Comparison of ENCODE assay signal across 10 cellular contexts in the genomic region with DNA sequence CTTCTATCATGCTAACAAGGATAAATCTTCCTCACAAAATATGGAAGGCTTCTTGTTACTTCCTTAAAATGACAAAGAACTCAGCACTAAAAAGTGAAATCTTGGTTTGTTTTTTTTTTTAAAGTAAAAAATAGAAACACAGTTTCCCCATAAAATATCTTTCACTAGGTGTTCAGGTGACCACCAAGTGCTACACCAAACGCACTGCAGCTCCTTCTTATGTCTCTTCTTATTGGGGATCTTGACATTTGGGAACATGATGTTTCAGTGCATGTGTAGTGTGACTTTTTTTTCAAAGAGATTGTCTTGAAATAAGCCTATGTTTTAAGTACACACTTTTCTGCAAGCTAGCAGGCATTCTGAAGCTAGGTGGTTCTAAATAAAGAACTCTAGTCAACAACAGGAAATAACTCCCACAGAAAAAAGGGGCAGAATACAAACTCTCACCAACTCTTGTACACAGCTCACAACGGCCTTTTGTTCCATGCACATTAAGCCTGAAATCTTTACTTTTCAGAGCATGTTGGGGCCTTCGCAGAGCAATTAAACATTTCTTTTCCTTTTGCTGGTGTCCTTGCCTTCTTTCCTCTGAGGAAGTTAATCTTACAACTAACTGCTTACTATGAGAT. TPM values are rescaled to one million over a fixed set of nuclear protein-coding genes. Genes with fewer than 3 reads are reported as not detected.
A peak's percentile ranks its signal among the peaks of the same experiment; 100 is the strongest.
DNase-seq lines count a peak whose midpoint lies in the region; ATAC-seq lines count a peak whose summit lies in the region.
"Had no signal": no experiment of that assay in that cellular context is flagged by ENCODE, and none has a peak within 500 bp of the region (broad histone marks: within the 10 kb centered on the region; RNA-seq: fewer than 3 reads in every experiment).

No MANE protein-coding gene starts in this region.

- ATAC-seq in HG02852 (IDR thresholded peaks at IDR 0.05; ENCODE audit: unreplicated experiment) (peak; percentile 88), HG02938 (IDR thresholded peaks at IDR 0.05; ENCODE audit: unreplicated experiment) (no peak), GM18520 (IDR thresholded peaks at IDR 0.05; ENCODE audit: unreplicated experiment) (no peak)
- ATAC-seq in stimulated activated naive B cell treated with anti-CD40 and anti-IgM and Interleukin-4, amounts not matched to agents 10 μg/mL and 1 μg/mL and 100 μg/mL, for 72 hours (replicated peaks), result peak; percentile 64 to 72
- ATAC-seq: left cardiac atrium had no signal

- peaks cover 46% of the 10 kb centered on the region for H3K4me1 Mint-ChIP-seq in activated naive CD4-positive, alpha-beta T cell treated with anti-CD3 and anti-CD28 coated beads for 36 hours (ENCODE audit: low read depth)
- peaks cover 24% of the 10 kb centered on the region for H3K4me1 Mint-ChIP-seq in activated T-helper 1 cell treated with anti-CD3 and anti-CD28 coated beads, Interleukin-12 subunit alpha, Interleukin-12 subunit beta, Interleukin-2, Interleukin-4 antibody, amounts not matched to agents 30 ng/mL and 10 ng/mL and 1 ng/mL, durations not matched to agents 14 hours and 24 hours and 36 hours (ENCODE audit: low read depth)
- peaks cover 35 to 40% of the 10 kb centered on the region in 2 donors for H3K4me1 Mint-ChIP-seq in stimulated activated naive B cell treated with anti-CD40 and anti-IgM and Interleukin-4, amounts not matched to agents 10 μg/mL and 1 μg/mL and 100 μg/mL, for 72 hours

- H3K27ac Mint-ChIP-seq in activated naive CD4-positive, alpha-beta T cell treated with anti-CD3 and anti-CD28 coated beads for 36 hours, result peak overlapping the region; percentile 50
- peak overlapping the region; percentile 81 for H3K27ac Mint-ChIP-seq in activated T-helper 1 cell treated with anti-CD3 and anti-CD28 coated beads, Interleukin-12 subunit alpha, Interleukin-12 subunit beta, Interleukin-2, Interleukin-4 antibody, amounts not matched to agents 30 ng/mL and 10 ng/mL and 1 ng/mL, durations not matched to agents 14 hours and 24 hours and 36 hours
- peak overlapping the region; percentile 70 for H3K27ac Mint-ChIP-seq in stimulated activated naive B cell treated with anti-CD40 and anti-IgM and Interleukin-4, amounts not matched to agents 10 μg/mL and 1 μg/mL and 100 μg/mL, for 72 hours

- CTCF ChIA-PET in activated naive CD4-positive, alpha-beta T cell treated with anti-CD3 and anti-CD28 coated beads for 36 hours (lab: Charles Lee), result interaction anchor here (0.6 to 1.9 kb wide), 5 partner anchors 10 to 60 kb away, joined by 3 to 5 read pairs (median 3); no protein-coding TSS in a partner anchor

- DNase-seq in activated naive CD4-positive, alpha-beta T cell treated with anti-CD3 and anti-CD28 coated beads for 36 hours, result no peak
- DNase-seq in activated naive CD4-positive, alpha-beta T cell (lab: John Stamatoyannopoulos, UW), result no peak
- DNase-seq in activated T-helper 1 cell treated with anti-CD3 and anti-CD28 coated beads, Interleukin-12 subunit alpha, Interleukin-12 subunit beta, Interleukin-2, Interleukin-4 antibody, amounts not matched to agents 30 ng/mL and 10 ng/mL and 1 ng/mL, durations not matched to agents 14 hours and 24 hours and 36 hours (ENCODE audit: low spot score), result no peak
- DNase-seq in stimulated activated naive B cell treated with anti-CD40 and anti-IgM and Interleukin-4, amounts not matched to agents 10 μg/mL and 1 μg/mL and 100 μg/mL, for 72 hours, result no peak
- DNase-seq in HPDE6-E6E7 (ENCODE audit: extremely low spot score), result no peak
- DNase-seq: activated T-cell treated with anti-CD3 and anti-CD28 coated beads, Interleukin-2, amount 50 U/mL, for 4 hours; left cardiac atrium had no signal

- H3K9me3 Mint-ChIP-seq in activated naive CD4-positive, alpha-beta T cell treated with anti-CD3 and anti-CD28 coated beads for 36 hours, result no peaks in the 10 kb centered on the region
- H3K9me3 Mint-ChIP-seq in activated T-helper 1 cell treated with anti-CD3 and anti-CD28 coated beads, Interleukin-12 subunit alpha, Interleukin-12 subunit beta, Interleukin-2, Interleukin-4 antibody, amounts not matched to agents 30 ng/mL and 10 ng/mL and 1 ng/mL, durations not matched to agents 14 hours and 24 hours and 36 hours, result no peaks in the 10 kb centered on the region
- no peaks in the 10 kb centered on the region for H3K9me3 Mint-ChIP-seq in stimulated activated naive B cell treated with anti-CD40 and anti-IgM and Interleukin-4, amounts not matched to agents 10 μg/mL and 1 μg/mL and 100 μg/mL, for 72 hours
- H3K9me3 Mint-ChIP-seq: activated T-cell treated with anti-CD3 and anti-CD28 coated beads, Interleukin-2, amount 50 U/mL, for 4 hours had no signal

- intact Hi-C loops in activated naive CD4-positive, alpha-beta T cell treated with anti-CD3 and anti-CD28 coated beads for 36 hours (cut with micrococcal nuclease), result loop anchor here (1.0 kb wide), 2 partner anchors 9 to 12 kb away; no protein-coding TSS in a partner anchor
- intact Hi-C loops in activated T-helper 1 cell treated with anti-CD3 and anti-CD28 coated beads, Interleukin-12 subunit alpha, Interleukin-12 subunit beta, Interleukin-2, Interleukin-4 antibody, amounts not matched to agents 30 ng/mL and 10 ng/mL and 1 ng/mL, durations not matched to agents 14 hours and 24 hours and 36 hours (cut with micrococcal nuclease), result loop anchor here (1.0 to 2.0 kb wide), 3 partner anchors 8 to 14 kb away; a partner anchor contains a TSS

- H3K27me3 Mint-ChIP-seq in activated naive CD4-positive, alpha-beta T cell treated with anti-CD3 and anti-CD28 coated beads for 36 hours (ENCODE audit: low read depth), result no peaks in the 10 kb centered on the region
- H3K27me3 Mint-ChIP-seq in activated T-helper 1 cell treated with anti-CD3 and anti-CD28 coated beads, Interleukin-12 subunit alpha, Interleukin-12 subunit beta, Interleukin-2, Interleukin-4 antibody, amounts not matched to agents 30 ng/mL and 10 ng/mL and 1 ng/mL, durations not matched to agents 14 hours and 24 hours and 36 hours (ENCODE audit: insufficient read depth), result no peaks in the 10 kb centered on the region
- H3K27me3 Mint-ChIP-seq in stimulated activated naive B cell treated with anti-CD40 and anti-IgM and Interleukin-4, amounts not matched to agents 10 μg/mL and 1 μg/mL and 100 μg/mL, for 72 hours, result no peaks in the 10 kb centered on the region

- H3K4me3 Mint-ChIP-seq in activated naive CD4-positive, alpha-beta T cell treated with anti-CD3 and anti-CD28 coated beads for 36 hours, result peak overlapping the region; percentile 4
- H3K4me3 Mint-ChIP-seq in activated T-helper 1 cell treated with anti-CD3 and anti-CD28 coated beads, Interleukin-12 subunit alpha, Interleukin-12 subunit beta, Interleukin-2, Interleukin-4 antibody, amounts not matched to agents 30 ng/mL and 10 ng/mL and 1 ng/mL, durations not matched to agents 14 hours and 24 hours and 36 hours, result peak overlapping the region; percentile 11
- peak overlapping the region; percentile 37 to 43 for H3K4me3 Mint-ChIP-seq in stimulated activated naive B cell treated with anti-CD40 and anti-IgM and Interleukin-4, amounts not matched to agents 10 μg/mL and 1 μg/mL and 100 μg/mL, for 72 hours
- H3K4me3 Mint-ChIP-seq: activated T-cell treated with anti-CD3 and anti-CD28 coated beads, Interleukin-2, amount 50 U/mL, for 4 hours had no signal

- H3K36me3 Mint-ChIP-seq in activated naive CD4-positive, alpha-beta T cell treated with anti-CD3 and anti-CD28 coated beads for 36 hours (ENCODE audit: low read depth), result no peaks in the 10 kb centered on the region
- H3K36me3 Mint-ChIP-seq in activated T-helper 1 cell treated with anti-CD3 and anti-CD28 coated beads, Interleukin-12 subunit alpha, Interleukin-12 subunit beta, Interleukin-2, Interleukin-4 antibody, amounts not matched to agents 30 ng/mL and 10 ng/mL and 1 ng/mL, durations not matched to agents 14 hours and 24 hours and 36 hours (ENCODE audit: low read depth), result peaks cover 7% of the 10 kb centered on the region
- peaks cover 6 to 9% of the 10 kb centered on the region in 2 donors for H3K36me3 Mint-ChIP-seq in stimulated activated naive B cell treated with anti-CD40 and anti-IgM and Interleukin-4, amounts not matched to agents 10 μg/mL and 1 μg/mL and 100 μg/mL, for 72 hours

RNA-seq across cellular contexts. Expression of a gene that starts 13.2 kb away (rescaled TPM):
- 10 to 100 TPM; 11.4 to 11.6 TPM for total RNA-seq in activated naive CD4-positive, alpha-beta T cell treated with anti-CD3 and anti-CD28 coated beads for 36 hours
- 27.3 and 28.5 TPM in 2 replicates for total RNA-seq in activated T-helper 1 cell treated with anti-CD3 and anti-CD28 coated beads, Interleukin-12 subunit alpha, Interleukin-12 subunit beta, Interleukin-2, Interleukin-4 antibody, amounts not matched to agents 30 ng/mL and 10 ng/mL and 1 ng/mL, durations not matched to agents 14 hours and 24 hours and 36 hours

Comparison
In these comparisons a context has a peak if more than half of its experiments do, and no peak if none do; other contexts are left out.
1. ATAC-seq: peak in HG02852 (single experiment) and stimulated activated naive B cell treated with anti-CD40 and anti-IgM and Interleukin-4, amounts not matched to agents 10 μg/mL and 1 μg/mL and 100 μg/mL, for 72 hours (2 of 2); none in HG02938 (single experiment) and GM18520 (single experiment).
2. Peak in every context shown above with its lines, with median percentiles within 50 percentile points of each other: H3K27ac Mint-ChIP-seq and H3K4me3 Mint-ChIP-seq.